In the genomic region with DNA sequence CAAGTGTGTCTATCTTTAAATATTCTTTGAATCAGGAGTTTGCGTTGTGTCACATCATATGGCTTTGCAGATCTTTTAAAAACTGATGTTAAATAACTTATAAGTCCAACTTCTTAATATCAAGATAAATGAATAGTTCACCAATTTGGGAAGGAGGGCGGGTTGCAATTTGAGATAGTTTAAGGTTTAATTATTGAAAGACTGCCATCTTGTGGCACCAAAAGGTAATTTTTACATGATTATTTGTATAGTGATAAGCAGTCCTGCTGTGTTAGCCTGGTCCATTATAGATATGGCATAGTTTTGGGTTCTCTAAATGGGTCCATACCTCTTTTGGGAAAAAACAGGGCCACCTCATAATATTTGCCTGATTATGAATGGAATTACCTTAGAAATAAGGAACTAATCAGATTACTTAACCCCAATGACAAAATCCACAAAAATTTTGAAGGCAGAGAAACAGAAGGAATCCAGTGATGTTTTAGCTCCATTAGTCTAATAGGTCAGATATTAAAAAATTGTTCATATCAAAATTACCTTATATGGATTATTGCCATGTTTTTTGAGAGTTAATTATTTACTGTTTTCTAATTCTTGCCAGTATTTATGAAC, we compare ENCODE assay signal across 8 cellular contexts.
DNase-seq lines count a peak whose midpoint lies in the region; ATAC-seq and TF ChIP-seq lines count a peak whose summit lies in the region.

No MANE protein-coding gene starts in this region.

- POLR2A ChIA-PET in AG04450 (lab: Yijun Ruan, JAX): no interaction called here
- POLR2A ChIA-PET in activated CD4-positive, alpha-beta memory T cell treated with anti-CD3 and anti-CD28 coated beads, Interleukin-2, amount 10 ng/mL, durations not matched to agents 7 days and 5 days (lab: Charles Lee): no interaction called here

- 15 to 20% methylated on average over 2 of the region's 2 CpGs for WGBS in lung, 2 donors

- no peak overlapping the region for H3K27ac ChIP-seq in AG04450 (ENCODE audit: low read depth, low read length)
- H3K27ac ChIP-seq in colonic mucosa: no peak overlapping the region
- H3K27ac ChIP-seq in lung (ENCODE audit: low read depth in 1 of 2, low read length in 1 of 2): no peak overlapping the region

- H3K27me3 ChIP-seq in AG04450 (ENCODE audit: control insufficient read depth, insufficient read depth, low read length): no peaks in the 10 kb centered on the region
- no peaks in the 10 kb centered on the region for H3K27me3 ChIP-seq in colonic mucosa
- H3K27me3 ChIP-seq in lung (ENCODE audit: control insufficient read depth, insufficient read depth): no peaks in the 10 kb centered on the region

- in situ Hi-C loops in GM13976 (cut with MboI; ENCODE audit: low sequenced_read_pairs, unreplicated experiment): no loop called here

- DNase-seq in AG04450 (ENCODE audit: low read depth, low spot score) (peak; percentile 29), GM13976 (ENCODE audit: low spot score) (peak; percentile 16), NOMO-1 treated with dmso at 0.1 percent for 144 hours (lab: John Stamatoyannopoulos, UW; ENCODE audit: unreplicated experiment) (peak; percentile 1), colonic mucosa (no peak), lung (ENCODE audit: low spot score) (no peak)
- no peak for DNase-seq in activated CD4-positive, alpha-beta memory T cell treated with anti-CD3 and anti-CD28 coated beads, Interleukin-2, amount 10 ng/mL, durations not matched to agents 7 days and 5 days

- no peaks in the 10 kb centered on the region for H3K4me1 ChIP-seq in colonic mucosa
- no peaks in the 10 kb centered on the region for H3K4me1 ChIP-seq in lung (ENCODE audit: control insufficient read depth in 2 of 2, insufficient read depth in 2 of 2, low read length in 2 of 2)

- H3K9me3 Mint-ChIP-seq in activated CD4-positive, alpha-beta memory T cell treated with anti-CD3 and anti-CD28 coated beads, Interleukin-2, amount 10 ng/mL, durations not matched to agents 7 days and 5 days: no peaks in the 10 kb centered on the region

- ATAC-seq in HG03575 (IDR thresholded peaks at IDR 0.05; ENCODE audit: extremely low read depth, insufficient number of reproducible peaks, low FRiP score, unreplicated experiment) (peak; percentile 64), lung (ENCODE audit: insufficient read depth, low FRiP score) (no peak), GM19328 (IDR thresholded peaks at IDR 0.05; ENCODE audit: unreplicated experiment) (no peak)

- peaks cover 14% of the 10 kb centered on the region for H3K27me3 Mint-ChIP-seq in activated CD4-positive, alpha-beta memory T cell treated with anti-CD3 and anti-CD28 coated beads, Interleukin-2, amount 10 ng/mL, durations not matched to agents 7 days and 5 days

- H3K36me3 Mint-ChIP-seq in activated CD4-positive, alpha-beta memory T cell treated with anti-CD3 and anti-CD28 coated beads, Interleukin-2, amount 10 ng/mL, durations not matched to agents 7 days and 5 days (ENCODE audit: low read depth): no peaks in the 10 kb centered on the region

- H3K4me1 Mint-ChIP-seq in activated CD4-positive, alpha-beta memory T cell treated with anti-CD3 and anti-CD28 coated beads, Interleukin-2, amount 10 ng/mL, durations not matched to agents 7 days and 5 days: no peaks in the 10 kb centered on the region

- no peak overlapping the region for H3K4me3 ChIP-seq in AG04450 (ENCODE audit: low read depth, low read length)
- no peak overlapping the region for H3K4me3 ChIP-seq in colonic mucosa
- H3K4me3 ChIP-seq in lung: no peak overlapping the region

- H3K36me3 ChIP-seq in colonic mucosa (no peaks in the 10 kb centered on the region), lung (ENCODE audit: control insufficient read depth in 2 of 2, insufficient read depth in 2 of 2, low read length in 2 of 2) (no peaks in the 10 kb centered on the region)

- H3K4me3 Mint-ChIP-seq in activated CD4-positive, alpha-beta memory T cell treated with anti-CD3 and anti-CD28 coated beads, Interleukin-2, amount 10 ng/mL, durations not matched to agents 7 days and 5 days: no peak overlapping the region

- no peak overlapping the region for H3K9ac ChIP-seq in colonic mucosa (ENCODE audit: low read depth in 2 of 2, low read length in 2 of 2)

- TF ChIP-seq CTCF in AG04450 (IDR thresholded peaks at IDR 0.05; ENCODE audit: low read depth, low read length) (peak; percentile 57), GM13976 (IDR thresholded peaks at IDR 0.05; ENCODE audit: borderline replicate concordance, control extremely low read depth, extremely low read depth, insufficient read depth, missing control alignments) (no peak), colonic mucosa (IDR thresholded peaks at IDR 0.05) (peak; percentile 30), lung (IDR thresholded peaks at IDR 0.05; ENCODE audit: control extremely low read depth, extremely low read depth) (peak; percentile 26)

- H3K27ac Mint-ChIP-seq in activated CD4-positive, alpha-beta memory T cell treated with anti-CD3 and anti-CD28 coated beads, Interleukin-2, amount 10 ng/mL, durations not matched to agents 7 days and 5 days: no peak overlapping the region

- no peaks in the 10 kb centered on the region for H3K9me3 ChIP-seq in AG04450 (ENCODE audit: control insufficient read depth, insufficient read depth, low read length)
- no peaks in the 10 kb centered on the region for H3K9me3 ChIP-seq in colonic mucosa
- no peaks in the 10 kb centered on the region for H3K9me3 ChIP-seq in lung (ENCODE audit: control insufficient read depth in 2 of 2, insufficient read depth in 1 of 2, low read length in 1 of 2)

- intact Hi-C loops in colonic mucosa (cut with DNase I): no loop called here

- CTCF ChIA-PET in AG04450 (lab: Charles Lee): interaction anchor here (0.6 to 3.5 kb wide), 34 partner anchors 9 to 1863 kb away, joined by 3 to 41 read pairs (median 4); no protein-coding TSS in a partner anchor
- CTCF ChIA-PET in activated CD4-positive, alpha-beta memory T cell treated with anti-CD3 and anti-CD28 coated beads, Interleukin-2, amount 10 ng/mL, durations not matched to agents 7 days and 5 days (lab: Charles Lee): interaction anchor here (0.9 to 1.1 kb wide), 4 partner anchors 9 to 301 kb away, joined by 3 read pairs; no protein-coding TSS in a partner anchor

Comparison
In these comparisons a context has a peak if more than half of its experiments do, and no peak if none do; other contexts are left out.
1. DNase-seq: peak in AG04450 (single experiment), GM13976 (single experiment) and NOMO-1 treated with dmso at 0.1 percent for 144 hours (single experiment); none in colonic mucosa (single experiment), lung (single experiment) and activated CD4-positive, alpha-beta memory T cell treated with anti-CD3 and anti-CD28 coated beads, Interleukin-2, amount 10 ng/mL, durations not matched to agents 7 days and 5 days (single experiment).